Comparison of ENCODE assay signal across 19 cellular contexts in genomic region chr18:31407649-31408048, GRCh38.
"Had no signal": no experiment of that assay in that cellular context is flagged by ENCODE, and none has a peak within 500 bp of the region (broad histone marks: within the 10 kb centered on the region; RNA-seq: fewer than 3 reads in every experiment).

No MANE protein-coding gene starts in this region.

- H3K4me3 ChIP-seq: body of pancreas, ovary, prostate gland, thoracic aorta, vagina had no signal

- DNase-seq: activated CD4-positive, alpha-beta T cell treated with anti-CD3 and anti-CD28 coated beads for 1 hour; activated CD4-positive, alpha-beta T cell treated with anti-CD3 and anti-CD28 coated beads, Interleukin-2, amount 50 U/mL, for 1 hour; activated gamma-delta T cell treated with Interleukin-2 at 50 U/mL for 16 hours; activated T-cell treated with anti-CD3 and anti-CD28 coated beads, Interleukin-2, amount 50 U/mL, for 1 hour; anterior cingulate cortex; body of pancreas; effector CD4-positive, alpha-beta T cell; glutamatergic neuron; hippocampal formation; left ventricle myocardium superior; midbrain; ovary; stimulated activated CD4-positive, alpha-beta T cell treated with anti-CD3 and anti-CD28 coated beads, Interleukin-2, amount 100 ng/mL, for 48 hours; stimulated activated CD8-positive, alpha-beta memory T cell treated with anti-CD3 and anti-CD28 coated beads, Interleukin-4, amount 100 ng/mL, for 48 hours; stimulated activated naive B cell treated with anti-CD40 and anti-IgM and Interleukin-4, amounts not matched to agents 10 μg/mL and 1 μg/mL and 100 μg/mL, for 72 hours had no signal

- ATAC-seq: body of pancreas; left ventricle myocardium superior; natural killer cell treated with Interleukin-12 subunit alpha and Interleukin-12 subunit beta and Interleukin-15 and Interleukin-18, amount 100 ng/mL, for 72 hours; stimulated activated naive B cell treated with anti-CD40 and anti-IgM and Interleukin-4, amounts not matched to agents 10 μg/mL and 1 μg/mL and 100 μg/mL, for 72 hours had no signal
